Comparison of ENCODE assay signal across 1 cellular context in genomic region chr18:7914834-7915670, GRCh38.
A peak's percentile ranks its signal among the peaks of the same experiment; 100 is the strongest.
TF ChIP-seq lines count a peak whose summit lies in the region.

No MANE protein-coding gene starts in this region.

TF ChIP-seq in HepG2, 621 proteins besides CTCF, POLR2A, EP300 and RAD21 (continued from another document):
- TF ChIP-seq, protein P1, sequence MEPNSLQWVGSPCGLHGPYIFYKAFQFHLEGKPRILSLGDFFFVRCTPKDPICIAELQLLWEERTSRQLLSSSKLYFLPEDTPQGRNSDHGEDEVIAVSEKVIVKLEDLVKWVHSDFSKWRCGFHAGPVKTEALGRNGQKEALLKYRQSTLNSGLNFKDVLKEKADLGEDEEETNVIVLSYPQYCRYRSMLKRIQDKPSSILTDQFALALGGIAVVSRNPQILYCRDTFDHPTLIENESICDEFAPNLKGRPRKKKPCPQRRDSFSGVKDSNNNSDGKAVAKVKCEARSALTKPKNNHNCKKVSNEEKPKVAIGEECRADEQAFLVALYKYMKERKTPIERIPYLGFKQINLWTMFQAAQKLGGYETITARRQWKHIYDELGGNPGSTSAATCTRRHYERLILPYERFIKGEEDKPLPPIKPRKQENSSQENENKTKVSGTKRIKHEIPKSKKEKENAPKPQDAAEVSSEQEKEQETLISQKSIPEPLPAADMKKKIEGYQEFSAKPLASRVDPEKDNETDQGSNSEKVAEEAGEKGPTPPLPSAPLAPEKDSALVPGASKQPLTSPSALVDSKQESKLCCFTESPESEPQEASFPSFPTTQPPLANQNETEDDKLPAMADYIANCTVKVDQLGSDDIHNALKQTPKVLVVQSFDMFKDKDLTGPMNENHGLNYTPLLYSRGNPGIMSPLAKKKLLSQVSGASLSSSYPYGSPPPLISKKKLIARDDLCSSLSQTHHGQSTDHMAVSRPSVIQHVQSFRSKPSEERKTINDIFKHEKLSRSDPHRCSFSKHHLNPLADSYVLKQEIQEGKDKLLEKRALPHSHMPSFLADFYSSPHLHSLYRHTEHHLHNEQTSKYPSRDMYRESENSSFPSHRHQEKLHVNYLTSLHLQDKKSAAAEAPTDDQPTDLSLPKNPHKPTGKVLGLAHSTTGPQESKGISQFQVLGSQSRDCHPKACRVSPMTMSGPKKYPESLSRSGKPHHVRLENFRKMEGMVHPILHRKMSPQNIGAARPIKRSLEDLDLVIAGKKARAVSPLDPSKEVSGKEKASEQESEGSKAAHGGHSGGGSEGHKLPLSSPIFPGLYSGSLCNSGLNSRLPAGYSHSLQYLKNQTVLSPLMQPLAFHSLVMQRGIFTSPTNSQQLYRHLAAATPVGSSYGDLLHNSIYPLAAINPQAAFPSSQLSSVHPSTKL (CRISPR knock-in tag; IDR thresholded peaks at IDR 0.05) = peak; percentile 38; the same call in 1 of the 2 replicates
- TF ChIP-seq NCOR1 (IDR thresholded peaks at IDR 0.05; ENCODE audit: borderline replicate concordance, low read length) = peak; percentile 74; the same call in 1 of the 2 replicates
- peak; percentile 20; the same call in 1 of the 2 replicates for TF ChIP-seq ISL2 (CRISPR knock-in tag; IDR thresholded peaks at IDR 0.05)
- no peak for TF ChIP-seq SRSF9 (IDR thresholded peaks at IDR 0.05; ENCODE audit: borderline replicate concordance, insufficient read depth, low read depth, low read length, poor library complexity, severe bottlenecking)
- no peak for TF ChIP-seq ZNF691 (CRISPR knock-in tag; IDR thresholded peaks at IDR 0.05; ENCODE audit: borderline replicate concordance, low read depth)
- TF ChIP-seq ONECUT2 (CRISPR knock-in tag; IDR thresholded peaks at IDR 0.05) = peak; percentile 76
- no peak for TF ChIP-seq FOXP1 (IDR thresholded peaks at IDR 0.05)
- peak; percentile 29; the same call in 1 of the 2 replicates for TF ChIP-seq FOXP1 (CRISPR knock-in tag; IDR thresholded peaks at IDR 0.05)
- no peak for TF ChIP-seq ZNF230 (CRISPR knock-in tag; IDR thresholded peaks at IDR 0.05)
- TF ChIP-seq KAT2B (IDR thresholded peaks at IDR 0.05; ENCODE audit: borderline replicate concordance, low read depth, low read length) = peak; percentile 81
- no peak for TF ChIP-seq CREB1 (IDR thresholded peaks at IDR 0.05)
- TF ChIP-seq CREB1 (CRISPR knock-in tag; IDR thresholded peaks at IDR 0.05) = peak; percentile 28
- TF ChIP-seq, protein P2, sequence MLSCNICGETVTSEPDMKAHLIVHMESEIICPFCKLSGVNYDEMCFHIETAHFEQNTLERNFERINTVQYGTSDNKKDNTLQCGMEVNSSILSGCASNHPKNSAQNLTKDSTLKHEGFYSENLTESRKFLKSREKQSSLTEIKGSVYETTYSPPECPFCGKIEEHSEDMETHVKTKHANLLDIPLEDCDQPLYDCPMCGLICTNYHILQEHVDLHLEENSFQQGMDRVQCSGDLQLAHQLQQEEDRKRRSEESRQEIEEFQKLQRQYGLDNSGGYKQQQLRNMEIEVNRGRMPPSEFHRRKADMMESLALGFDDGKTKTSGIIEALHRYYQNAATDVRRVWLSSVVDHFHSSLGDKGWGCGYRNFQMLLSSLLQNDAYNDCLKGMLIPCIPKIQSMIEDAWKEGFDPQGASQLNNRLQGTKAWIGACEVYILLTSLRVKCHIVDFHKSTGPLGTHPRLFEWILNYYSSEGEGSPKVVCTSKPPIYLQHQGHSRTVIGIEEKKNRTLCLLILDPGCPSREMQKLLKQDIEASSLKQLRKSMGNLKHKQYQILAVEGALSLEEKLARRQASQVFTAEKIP (CRISPR knock-in tag; IDR thresholded peaks at IDR 0.05; ENCODE audit: borderline replicate concordance) = no peak
- TF ChIP-seq POGZ (CRISPR knock-in tag; IDR thresholded peaks at IDR 0.05) = peak; percentile 53; the same call in 1 of the 2 replicates
